In genomic region chr16:51025588-51026290, GRCh38 we compare ENCODE assay signal across 19 cellular contexts.
DNase-seq lines count a peak whose midpoint lies in the region; ATAC-seq, FAIRE-seq and TF ChIP-seq lines count a peak whose summit lies in the region.
"Had no signal": no experiment of that assay in that cellular context is flagged by ENCODE, and none has a peak within 500 bp of the region (broad histone marks: within the 10 kb centered on the region; RNA-seq: fewer than 3 reads in every experiment).

No MANE protein-coding gene starts in this region.

- no peaks in the 10 kb centered on the region for H3K36me3 ChIP-seq in K562 (ENCODE audit: control insufficient read depth, insufficient read depth, low read length)
- H3K36me3 ChIP-seq in neuronal stem cell (replicated peaks in 1 of 2; ENCODE audit: control insufficient read depth in 2 of 2, insufficient read depth in 2 of 2, low read length in 2 of 2), result no peaks in the 10 kb centered on the region
- H3K36me3 ChIP-seq: HAP-1 had no signal

- TF ChIP-seq EP300 in K562 (IDR thresholded peaks at IDR 0.05; ENCODE audit: low read length), result no peak

- H4K91ac ChIP-seq in neuronal stem cell (ENCODE audit: low read depth, low read length, poor library complexity), result no peak overlapping the region

- TF ChIP-seq POLR2A in K562 (conservative IDR thresholded peaks at IDR 0.05) (no peak), erythroblast (IDR thresholded peaks at IDR 0.05; ENCODE audit: low read length) (no peak)

- CTCF ChIA-PET in K562 (lab: Yijun Ruan, JAX; ENCODE audit: low intra/inter-chr PET ratio), result no interaction called here

- no peak overlapping the region for H3K9ac ChIP-seq in K562 (ENCODE audit: insufficient read depth in 1 of 2, low read depth in 2 of 2, low read length in 2 of 2)
- no peak overlapping the region for H3K9ac ChIP-seq in neuronal stem cell (ENCODE audit: low read depth, low read length, poor library complexity)
- H3K9ac ChIP-seq: GM23248 had no signal

- H3K4me3 ChIP-seq in K562 (no peak overlapping the region), neuronal stem cell (ENCODE audit: low read length in 2 of 2) (no peak overlapping the region)
- H3K4me3 ChIP-seq: GM23248, HAP-1 had no signal

- H4K8ac ChIP-seq in neuronal stem cell (ENCODE audit: low read depth, low read length), result no peak overlapping the region

- no peak overlapping the region for H3K4ac ChIP-seq in neuronal stem cell (ENCODE audit: low read length)

- ATAC-seq in K562, result no peak
- ATAC-seq in GM19467 (IDR thresholded peaks at IDR 0.05; ENCODE audit: unreplicated experiment), result no peak

- no peak overlapping the region for H2BK5ac ChIP-seq in neuronal stem cell (ENCODE audit: low read length)

- H3K27ac ChIP-seq in K562 (ENCODE audit: extremely low read depth, low read depth, low read length), result no peak overlapping the region
- H3K27ac ChIP-seq in neuronal stem cell (replicated peaks; ENCODE audit: low read length), result no peak overlapping the region
- H3K27ac ChIP-seq: GM23248 had no signal

- no peaks in the 10 kb centered on the region for H3K9me1 ChIP-seq in K562 (ENCODE audit: control insufficient read depth, insufficient read depth, low read length)

- no peaks in the 10 kb centered on the region for H3K79me1 ChIP-seq in neuronal stem cell (ENCODE audit: low read depth, low read length)

- no peak overlapping the region for H3K14ac ChIP-seq in neuronal stem cell (ENCODE audit: low read length)

- H3K9me3 ChIP-seq in K562 (replicated peaks; ENCODE audit: control insufficient read depth, insufficient read depth, low read depth, low read length) (no peaks in the 10 kb centered on the region), neuronal stem cell (replicated peaks in 1 of 2; ENCODE audit: control insufficient read depth in 2 of 2, insufficient read depth in 1 of 2, low read depth in 1 of 2, low read length in 2 of 2) (peaks cover 0 to 2% of the 10 kb centered on the region in 2 donors)
- H3K9me3 ChIP-seq: HAP-1 had no signal

- no TSS peak for BruUV-seq in K562 (replicated peaks; lab: Mats Ljungman, UMichigan)

- TF ChIP-seq CTCF in K562 (IDR thresholded peaks at IDR 0.05 in 2 of 3, conservative IDR thresholded peaks at IDR 0.05 in 1 of 3; ENCODE audit: insufficient read depth in 2 of 3, low read depth in 1 of 3, low read length in 3 of 3), result no peak

- no peak overlapping the region for H2BK120ac ChIP-seq in neuronal stem cell (ENCODE audit: low read depth, low read length)

- H3K23ac ChIP-seq in neuronal stem cell (ENCODE audit: low read depth, low read length, poor library complexity), result no peak overlapping the region

- TF ChIP-seq RAD21 in K562 (CRISPR knock-in tag; conservative IDR thresholded peaks at IDR 0.05 in 1 of 2, IDR thresholded peaks at IDR 0.05 in 1 of 2), result no peak

- no peaks in the 10 kb centered on the region for H3K79me2 ChIP-seq in K562 (ENCODE audit: control insufficient read depth, insufficient read depth, low read length)

- DNase-seq in ELF-1 (ENCODE audit: low read depth, low spot score) (peak; percentile 58), K562 (ENCODE audit: extremely low read depth in 1 of 4, low spot score in 3 of 4) (no peak), islet precursor cell (peak; percentile 68), neuronal stem cell (ENCODE audit: low spot score) (no peak), erythroblast (lab: John Stamatoyannopoulos, UW) (no peak)
- DNase-seq: CD4-positive, alpha-beta T cell; CD8-positive, alpha-beta memory T cell; DMS 273 treated with DMSO at 0.1 percent for 48 hours; DMS79; EL; GF-D8; GM23248; HFFc6 had no signal

- no peak overlapping the region for H2AK5ac ChIP-seq in neuronal stem cell (ENCODE audit: low read depth, low read length)

- WGBS in K562 (ENCODE audit: insufficient coverage, low coverage, missing lambda C conversion rate), result 2% methylated on average over 4 of the region's 4 CpGs
- no CpG with 5 or more reads among the region's 4 CpGs for WGBS in neuronal stem cell (ENCODE audit: extremely low coverage in 2 of 2, insufficient read length in 2 of 2, insufficient replicate concordance in 1 of 2), 2 donors

- in situ Hi-C loops in K562 (cut with MboI), result no loop called here

- no peak for FAIRE-seq in K562 (lab: Jason Lieb, UNC)
- FAIRE-seq: D721Med, GM12891, GM18507, H54 had no signal

- H2AFZ ChIP-seq in K562 (ENCODE audit: low read depth, low read length) (no peak overlapping the region), neuronal stem cell (ENCODE audit: low read length) (no peak overlapping the region)
- H2AFZ ChIP-seq: GM23248 had no signal

- intact Hi-C loops in K562 (cut with micrococcal nuclease), result no loop called here

- no peaks in the 10 kb centered on the region for H3K27me3 ChIP-seq in K562 (ENCODE audit: control insufficient read depth in 2 of 2, insufficient read depth in 2 of 2, low read length in 2 of 2)
- H3K27me3 ChIP-seq in neuronal stem cell (ENCODE audit: control insufficient read depth in 3 of 3, insufficient read depth in 3 of 3, low read depth in 1 of 3, low read length in 3 of 3), result peaks cover 0 to 14% (median 0%) of the 10 kb centered on the region in 3 experiments

- POLR2A ChIA-PET in K562 (lab: Yijun Ruan, JAX), result no interaction called here

- no peak overlapping the region for H3K18ac ChIP-seq in neuronal stem cell (ENCODE audit: low read length)

- H2BK15ac ChIP-seq in neuronal stem cell (ENCODE audit: low read length), result no peak overlapping the region

- H3K4me2 ChIP-seq in K562 (ENCODE audit: insufficient read depth, low read length) (no peak overlapping the region), neuronal stem cell (ENCODE audit: insufficient read depth, low read length, poor library complexity, severe bottlenecking) (no peak overlapping the region)

- no peaks in the 10 kb centered on the region for H4K20me1 ChIP-seq in K562 (replicated peaks; ENCODE audit: control insufficient read depth, insufficient read depth, low read length)

- H3K4me1 ChIP-seq in K562 (replicated peaks in 1 of 2; ENCODE audit: control insufficient read depth in 2 of 2, insufficient read depth in 2 of 2, low read length in 2 of 2) (no peaks in the 10 kb centered on the region), neuronal stem cell (ENCODE audit: control insufficient read depth in 2 of 2, insufficient read depth in 1 of 2, low read depth in 1 of 2, low read length in 2 of 2) (peaks cover 2 to 3% of the 10 kb centered on the region in 2 donors)

- no peak overlapping the region for H2BK12ac ChIP-seq in neuronal stem cell (ENCODE audit: low read length)

TF ChIP-seq in K562, 482 proteins besides CTCF, POLR2A, EP300 and RAD21:
- TF ChIP-seq RBM25 (IDR thresholded peaks at IDR 0.05; ENCODE audit: low read depth, low read length, severe bottlenecking), result peak; percentile 57
- no peak for TF ChIP-seq CGGBP1 (CRISPR knock-in tag; IDR thresholded peaks at IDR 0.05)
- peak; percentile 26 for TF ChIP-seq ZFP36 (IDR thresholded peaks at IDR 0.05; ENCODE audit: low read depth, low read length, partially characterized antibody)
- no peak for TF ChIP-seq ZNF77 (CRISPR knock-in tag; IDR thresholded peaks at IDR 0.05)

Comparison
In these comparisons a context has a peak if more than half of its experiments do, and no peak if none do; other contexts are left out.
1. DNase-seq: peak in ELF-1 (single experiment) and islet precursor cell (single experiment); none in K562 (0 of 4), neuronal stem cell (single experiment) and erythroblast (0 of 2).